23 cellular contexts compared by ENCODE assay signal in the genomic region with DNA sequence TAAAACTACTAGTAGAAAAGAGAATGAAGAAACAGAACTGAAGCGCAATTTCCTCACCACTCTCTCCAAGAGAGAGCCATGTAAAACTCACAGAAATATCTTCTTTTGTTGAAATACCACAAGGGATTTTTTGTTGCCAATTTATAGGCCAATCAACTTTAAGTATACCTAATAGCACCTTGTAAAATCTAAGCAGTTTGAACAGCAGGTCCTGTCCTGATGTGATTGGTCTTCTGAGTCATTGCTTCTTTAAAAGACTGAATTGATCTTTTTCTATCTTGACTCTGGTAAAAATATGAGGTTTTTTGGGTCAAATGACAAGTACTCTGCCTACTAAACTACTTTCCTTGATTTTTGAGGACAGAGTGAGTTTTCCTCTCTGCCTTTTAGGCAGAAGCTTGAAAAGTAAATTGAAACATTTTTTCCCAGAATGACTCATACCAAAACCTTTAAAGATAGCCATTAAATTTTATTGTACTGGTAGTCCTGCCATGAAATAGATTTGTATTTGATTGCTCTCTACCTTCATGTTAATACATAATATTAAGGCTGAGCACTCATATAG.
DNase-seq lines count a peak whose midpoint lies in the region; ATAC-seq and TF ChIP-seq lines count a peak whose summit lies in the region.
"Had no signal": no experiment of that assay in that cellular context is flagged by ENCODE, and none has a peak within 500 bp of the region (broad histone marks: within the 10 kb centered on the region; RNA-seq: fewer than 3 reads in every experiment).

No MANE protein-coding gene starts in this region.

- H3K56ac ChIP-seq in IMR-90 (ENCODE audit: extremely low read depth, insufficient read depth, low read length) = no peak overlapping the region

- peaks cover 35% of the 10 kb centered on the region for H3K4me1 Mint-ChIP-seq in activated CD4-positive, alpha-beta T cell treated with anti-CD3 and anti-CD28 coated beads, Interleukin-2, amount 10 ng/mL, durations not matched to agents 24 days and 14 days

- no CpG with 5 or more reads among the region's 1 CpG for WGBS in IMR-90 (ENCODE audit: extremely low coverage in 2 of 2, insufficient read length in 1 of 2), 2 experiments
- WGBS in smooth muscle cell (ENCODE audit: low lambda C conversion rate) = 85% methylated on average over 1 of the region's 1 CpG

- H3K9me3 Mint-ChIP-seq in activated CD4-positive, alpha-beta T cell treated with anti-CD3 and anti-CD28 coated beads, Interleukin-2, amount 10 ng/mL, durations not matched to agents 24 days and 14 days = peaks cover 15% of the 10 kb centered on the region
- H3K9me3 Mint-ChIP-seq: effector memory CD8-positive, alpha-beta T cell had no signal

- H3K4me2 ChIP-seq in IMR-90 (ENCODE audit: low read depth, low read length) = no peak overlapping the region
- H3K4me2 ChIP-seq in fibroblast of lung (ENCODE audit: extremely low read depth, insufficient read depth, low read length) = no peak overlapping the region
- peak overlapping the region; percentile 16 for H3K4me2 ChIP-seq in smooth muscle cell
- H3K4me2 ChIP-seq: BLaER1 treated with 17β-estradiol and CSF1 and Interleukin-3, amounts not matched to agents 10 nM and 100 nM had no signal

- H2AFZ ChIP-seq in IMR-90 (replicated peaks; ENCODE audit: low read length, poor library complexity) (no peak overlapping the region), fibroblast of lung (ENCODE audit: low read length) (no peak overlapping the region), smooth muscle cell (ENCODE audit: low read depth) (peak overlapping the region; percentile 2)

- no peak for DNase-seq in activated CD4-positive, alpha-beta T cell treated with anti-CD3 and anti-CD28 coated beads, Interleukin-2, amount 10 ng/mL, durations not matched to agents 24 days and 14 days
- no peak for DNase-seq in activated CD4-positive, alpha-beta T cell treated with anti-CD3 and anti-CD28 coated beads for 1 hour
- DNase-seq in IMR-90 (peak; percentile 28), fibroblast of lung (ENCODE audit: low read depth in 2 of 2) (peak; percentile 12 to 20), smooth muscle cell (lab: John Stamatoyannopoulos, UW; ENCODE audit: unreplicated experiment) (no peak), left lung (no peak), GM10248 (ENCODE audit: extremely low spot score) (no peak)
- no peak for DNase-seq in stimulated activated CD8-positive, alpha-beta memory T cell treated with anti-CD3 and anti-CD28 coated beads, Interleukin-4, amount 100 ng/mL, for 48 hours
- DNase-seq: activated CD4-positive, alpha-beta T cell treated with anti-CD3 and anti-CD28 coated beads for 48 hours; activated naive CD4-positive, alpha-beta T cell treated with anti-CD3 and anti-CD28 coated beads, Interleukin-2, amount 10 ng/mL, durations not matched to agents 7 days and 5 days; activated T-cell treated with anti-CD3 and anti-CD28 coated beads for 4 hours; body of pancreas; Calu3; effector memory CD8-positive, alpha-beta T cell; heart left ventricle; NCI-H1417; NCI-H526; Right ventricle myocardium superior; spleen; stimulated activated CD4-positive, alpha-beta T cell treated with anti-CD3 and anti-CD28 coated beads, Interleukin-4, amount 100 ng/mL, for 24 hours; T-helper 1 cell; upper lobe of right lung had no signal

- H3K36me3 Mint-ChIP-seq in activated CD4-positive, alpha-beta T cell treated with anti-CD3 and anti-CD28 coated beads, Interleukin-2, amount 10 ng/mL, durations not matched to agents 24 days and 14 days (ENCODE audit: low read depth) = peaks cover 23% of the 10 kb centered on the region

- intact Hi-C loops in activated CD4-positive, alpha-beta T cell treated with anti-CD3 and anti-CD28 coated beads, Interleukin-2, amount 10 ng/mL, durations not matched to agents 24 days and 14 days (cut with micrococcal nuclease) = loop anchor here (5.0 kb wide), 2 partner anchors 35 to 260 kb away; no protein-coding TSS in a partner anchor
- intact Hi-C loops in IMR-90 (cut with micrococcal nuclease) = no loop called here
- intact Hi-C loops in left lung (cut with DNase I) = no loop called here

- H3K27ac ChIP-seq in IMR-90 (ENCODE audit: insufficient read depth, low read length) (no peak overlapping the region), fibroblast of lung (ENCODE audit: insufficient read depth, low read length) (no peak overlapping the region), smooth muscle cell (ENCODE audit: low read depth) (no peak overlapping the region), left lung (no peak overlapping the region)
- H3K27ac ChIP-seq: BLaER1 treated with 17β-estradiol and CSF1 and Interleukin-3, amounts not matched to agents 10 nM and 100 nM; body of pancreas; heart left ventricle; spleen; upper lobe of right lung had no signal

- H3K79me2 ChIP-seq in fibroblast of lung (ENCODE audit: control insufficient read depth, insufficient read depth, low read length) (no peaks in the 10 kb centered on the region), smooth muscle cell (ENCODE audit: low read depth) (no peaks in the 10 kb centered on the region)

- H3K27me3 ChIP-seq in IMR-90 (ENCODE audit: control insufficient read depth, insufficient read depth, low read length) (no peaks in the 10 kb centered on the region), fibroblast of lung (ENCODE audit: control insufficient read depth, insufficient read depth, low read length) (no peaks in the 10 kb centered on the region), smooth muscle cell (ENCODE audit: low read depth) (no peaks in the 10 kb centered on the region), left lung (no peaks in the 10 kb centered on the region)
- H3K27me3 ChIP-seq: BLaER1 treated with 17β-estradiol and CSF1 and Interleukin-3, amounts not matched to agents 10 nM and 100 nM; body of pancreas; heart left ventricle; spleen; upper lobe of right lung had no signal

- no peak overlapping the region for H2BK5ac ChIP-seq in IMR-90 (ENCODE audit: low read depth, low read length, poor library complexity, severe bottlenecking)

- H3K27ac Mint-ChIP-seq in activated CD4-positive, alpha-beta T cell treated with anti-CD3 and anti-CD28 coated beads, Interleukin-2, amount 10 ng/mL, durations not matched to agents 24 days and 14 days = peak overlapping the region; percentile 58
- H3K27ac Mint-ChIP-seq: activated naive CD4-positive, alpha-beta T cell treated with anti-CD3 and anti-CD28 coated beads, Interleukin-2, amount 10 ng/mL, durations not matched to agents 7 days and 5 days had no signal

- no peak for TF ChIP-seq POLR2A in IMR-90 (IDR thresholded peaks at IDR 0.05; ENCODE audit: low read depth, low read length)

- H3K9me1 ChIP-seq in IMR-90 (ENCODE audit: insufficient read depth, low read length) = no peaks in the 10 kb centered on the region

- H3K18ac ChIP-seq in IMR-90 (ENCODE audit: low read depth, low read length) = no peak overlapping the region; the same call in 1 of the 2 replicates

- CTCF ChIA-PET in IMR-90 (lab: Yijun Ruan, JAX) (interaction anchor here (0.6 kb wide), 2 partner anchors 800 to 893 kb away, joined by 3 to 4 read pairs; no protein-coding TSS in a partner anchor), GM10248 (lab: Yijun Ruan, JAX) (interaction anchor here (1.4 to 1.6 kb wide), 2 partner anchors 13 to 49 kb away, joined by 3 to 4 read pairs; no protein-coding TSS in a partner anchor)

- H2BK120ac ChIP-seq in IMR-90 (ENCODE audit: low read depth, low read length) = no peak overlapping the region

- dilution Hi-C loops in IMR-90 (cut with HindIII; ENCODE audit: low sequenced_read_pairs, unreplicated experiment) = no loop called here

- no peaks in the 10 kb centered on the region for H3K27me3 Mint-ChIP-seq in activated CD4-positive, alpha-beta T cell treated with anti-CD3 and anti-CD28 coated beads, Interleukin-2, amount 10 ng/mL, durations not matched to agents 24 days and 14 days
- H3K27me3 Mint-ChIP-seq: activated naive CD4-positive, alpha-beta T cell treated with anti-CD3 and anti-CD28 coated beads, Interleukin-2, amount 10 ng/mL, durations not matched to agents 7 days and 5 days; effector memory CD8-positive, alpha-beta T cell had no signal

- no peak overlapping the region for H3K4ac ChIP-seq in IMR-90 (ENCODE audit: low read depth, low read length)

- no peak overlapping the region for H3K4me3 ChIP-seq in IMR-90 (ENCODE audit: insufficient read depth, low read depth, low read length)
- H3K4me3 ChIP-seq in fibroblast of lung (replicated peaks in 1 of 4; ENCODE audit: control extremely low read depth in 1 of 4, insufficient read depth in 1 of 4, low read depth in 3 of 4, low read length in 4 of 4) = no peak overlapping the region
- H3K4me3 ChIP-seq in smooth muscle cell = no peak overlapping the region
- H3K4me3 ChIP-seq in left lung = no peak overlapping the region
- H3K4me3 ChIP-seq: BLaER1 treated with 17β-estradiol and CSF1 and Interleukin-3, amounts not matched to agents 10 nM and 100 nM; body of pancreas; heart left ventricle; spleen; upper lobe of right lung had no signal

- H3K4me3 Mint-ChIP-seq in activated CD4-positive, alpha-beta T cell treated with anti-CD3 and anti-CD28 coated beads, Interleukin-2, amount 10 ng/mL, durations not matched to agents 24 days and 14 days = no peak overlapping the region
- H3K4me3 Mint-ChIP-seq: activated naive CD4-positive, alpha-beta T cell treated with anti-CD3 and anti-CD28 coated beads, Interleukin-2, amount 10 ng/mL, durations not matched to agents 7 days and 5 days; effector memory CD8-positive, alpha-beta T cell had no signal

- TF ChIP-seq RAD21 in IMR-90 (IDR thresholded peaks at IDR 0.05; ENCODE audit: low read length) = no peak

- no peak overlapping the region for H4K5ac ChIP-seq in IMR-90 (ENCODE audit: low read depth, low read length)

- H3K36me3 ChIP-seq in IMR-90 (ENCODE audit: control insufficient read depth, insufficient read depth, low read length) = no peaks in the 10 kb centered on the region
- H3K36me3 ChIP-seq in fibroblast of lung (ENCODE audit: control insufficient read depth, insufficient read depth, low read length) = no peaks in the 10 kb centered on the region
- no peaks in the 10 kb centered on the region for H3K36me3 ChIP-seq in smooth muscle cell (ENCODE audit: low read depth)
- H3K36me3 ChIP-seq in left lung = no peaks in the 10 kb centered on the region
- H3K36me3 ChIP-seq: BLaER1 treated with 17β-estradiol and CSF1 and Interleukin-3, amounts not matched to agents 10 nM and 100 nM; heart left ventricle; spleen; upper lobe of right lung had no signal

- H4K91ac ChIP-seq in IMR-90 (ENCODE audit: insufficient read depth, low read depth, low read length) = no peak overlapping the region

- peaks cover 3% of the 10 kb centered on the region for H3F3A ChIP-seq in smooth muscle cell (ENCODE audit: low read depth)

- H3K14ac ChIP-seq in IMR-90 (replicated peaks; ENCODE audit: low read depth, low read length) = no peak overlapping the region

- in situ Hi-C loops in IMR-90 (cut with MboI; ENCODE audit: low sequenced_read_pairs) = no loop called here

- H3K23ac ChIP-seq in IMR-90 (ENCODE audit: low read depth, low read length) = no peak overlapping the region

- TF ChIP-seq CTCF in IMR-90 (conservative IDR thresholded peaks at IDR 0.05; ENCODE audit: low read depth, low read length) = no peak
- TF ChIP-seq CTCF in fibroblast of lung (conservative IDR thresholded peaks at IDR 0.05 in 1 of 2, IDR thresholded peaks at IDR 0.05 in 1 of 2; ENCODE audit: low read depth in 1 of 2, low read length in 2 of 2) = no peak
- no peak for TF ChIP-seq CTCF in smooth muscle cell (IDR thresholded peaks at IDR 0.05; ENCODE audit: borderline replicate concordance, insufficient read depth, poor library complexity, severe bottlenecking)
- TF ChIP-seq CTCF in left lung (IDR thresholded peaks at IDR 0.05) = no peak
- no peak for TF ChIP-seq CTCF in GM10248 (IDR thresholded peaks at IDR 0.05; ENCODE audit: control extremely low read depth, extremely low read depth, low read depth, missing control alignments)

- no peak overlapping the region for H2AK9ac ChIP-seq in IMR-90 (replicated peaks; ENCODE audit: low read depth, low read length, poor library complexity)

- H3K4me1 ChIP-seq in IMR-90 (ENCODE audit: control insufficient read depth, insufficient read depth, low read length) (no peaks in the 10 kb centered on the region; the same call in 1 of the 2 replicates), fibroblast of lung (ENCODE audit: control insufficient read depth, extremely low read depth, insufficient read depth, low read length) (no peaks in the 10 kb centered on the region), smooth muscle cell (ENCODE audit: low read depth) (no peaks in the 10 kb centered on the region), left lung (no peaks in the 10 kb centered on the region)
- H3K4me1 ChIP-seq: body of pancreas, upper lobe of right lung had no signal

- H2BK20ac ChIP-seq in IMR-90 (ENCODE audit: low read depth, low read length) = no peak overlapping the region

- no peak overlapping the region for H4K8ac ChIP-seq in IMR-90 (ENCODE audit: low read depth in 2 of 2, low read length in 2 of 2)

- peak; percentile 49 for ATAC-seq in IMR-90 (ENCODE audit: low read depth)
- no peak for ATAC-seq in left lung
- ATAC-seq: body of pancreas; effector memory CD8-positive, alpha-beta T cell; heart left ventricle; upper lobe of right lung had no signal

- no TSS peak for BruUV-seq in IMR-90 (replicated peaks; lab: Mats Ljungman, UMichigan)

- no peak overlapping the region for H2BK15ac ChIP-seq in IMR-90 (ENCODE audit: low read depth, low read length)

- H3K9ac ChIP-seq in IMR-90 (ENCODE audit: low read depth, low read length) = no peak overlapping the region
- no peak overlapping the region for H3K9ac ChIP-seq in fibroblast of lung (ENCODE audit: insufficient read depth, low read length)
- no peak overlapping the region for H3K9ac ChIP-seq in smooth muscle cell (ENCODE audit: low read depth)
- H3K9ac ChIP-seq: BLaER1 treated with 17β-estradiol and CSF1 and Interleukin-3, amounts not matched to agents 10 nM and 100 nM had no signal

- H2AK5ac ChIP-seq in IMR-90 (ENCODE audit: low read depth, low read length) = no peak overlapping the region

- H3K79me1 ChIP-seq in IMR-90 (ENCODE audit: low read depth in 1 of 2, low read length in 2 of 2) = no peaks in the 10 kb centered on the region

- H4K20me1 ChIP-seq in IMR-90 (ENCODE audit: insufficient read depth, low read length) = no peaks in the 10 kb centered on the region
- H4K20me1 ChIP-seq in fibroblast of lung (ENCODE audit: control insufficient read depth, extremely low read depth, insufficient read depth, low read length) = no peaks in the 10 kb centered on the region
- no peaks in the 10 kb centered on the region for H4K20me1 ChIP-seq in smooth muscle cell (ENCODE audit: low read depth)
- H4K20me1 ChIP-seq: BLaER1 treated with 17β-estradiol and CSF1 and Interleukin-3, amounts not matched to agents 10 nM and 100 nM had no signal

- no peaks in the 10 kb centered on the region for H3K9me3 ChIP-seq in IMR-90 (ENCODE audit: control insufficient read depth, insufficient read depth, low read length)
- no peaks in the 10 kb centered on the region for H3K9me3 ChIP-seq in fibroblast of lung (ENCODE audit: control insufficient read depth, insufficient read depth, low read depth, low read length)
- no peaks in the 10 kb centered on the region for H3K9me3 ChIP-seq in smooth muscle cell (replicated peaks; ENCODE audit: low read depth)
- no peaks in the 10 kb centered on the region for H3K9me3 ChIP-seq in left lung
- H3K9me3 ChIP-seq: body of pancreas, heart left ventricle, spleen, upper lobe of right lung had no signal

- POLR2A ChIA-PET in IMR-90 (lab: Charles Lee; ENCODE audit: unreplicated experiment) (no interaction called here), GM10248 (lab: Yijun Ruan, JAX) (no interaction called here)

Comparison
In these comparisons a context has a peak if more than half of its experiments do, and no peak if none do; other contexts are left out.
1. DNase-seq: peak in IMR-90 (single experiment) and fibroblast of lung (2 of 2); none in activated CD4-positive, alpha-beta T cell treated with anti-CD3 and anti-CD28 coated beads, Interleukin-2, amount 10 ng/mL, durations not matched to agents 24 days and 14 days (single experiment), activated CD4-positive, alpha-beta T cell treated with anti-CD3 and anti-CD28 coated beads for 1 hour (single experiment), smooth muscle cell (single experiment), left lung (0 of 2), stimulated activated CD8-positive, alpha-beta memory T cell treated with anti-CD3 and anti-CD28 coated beads, Interleukin-4, amount 100 ng/mL, for 48 hours (single experiment) and GM10248 (single experiment).